ENCODE assay signal across 2 cellular contexts in the genomic region with DNA sequence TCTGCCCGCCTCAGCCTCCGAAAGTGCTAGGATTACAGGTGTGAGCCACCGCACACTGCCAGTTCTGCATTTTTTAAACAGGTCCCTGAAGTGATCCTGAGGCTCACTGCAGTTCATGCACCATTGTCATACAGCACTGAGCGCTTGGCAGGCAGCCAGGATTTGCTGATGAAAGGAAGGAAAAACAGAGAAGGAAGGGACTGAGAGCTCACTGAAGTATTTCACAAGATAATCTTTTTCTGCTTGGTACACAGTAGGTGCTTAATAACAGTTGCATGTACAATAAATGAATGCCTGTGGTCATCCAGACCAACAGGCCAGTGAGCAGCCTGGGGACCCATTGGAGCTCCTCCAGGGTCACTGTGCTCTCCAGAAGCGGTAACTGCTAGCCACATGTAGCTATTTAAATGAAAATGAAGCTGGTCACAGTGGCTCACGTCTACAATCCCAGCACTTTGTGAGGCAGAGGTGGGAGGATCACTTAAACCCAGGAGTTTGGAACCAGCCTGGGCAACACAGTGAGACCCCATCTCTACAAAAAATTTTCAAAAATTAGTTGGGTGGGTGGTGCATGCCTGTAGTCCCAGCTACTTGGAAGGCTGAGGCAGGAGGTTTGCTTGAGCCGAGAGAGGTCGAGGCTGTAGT.
TF ChIP-seq lines count a peak whose summit lies in the region.

No MANE protein-coding gene starts in this region.

TF ChIP-seq in IMR-90, 13 proteins besides CTCF, POLR2A, EP300 and RAD21 (continued from another document):
- TF ChIP-seq, protein P1, sequence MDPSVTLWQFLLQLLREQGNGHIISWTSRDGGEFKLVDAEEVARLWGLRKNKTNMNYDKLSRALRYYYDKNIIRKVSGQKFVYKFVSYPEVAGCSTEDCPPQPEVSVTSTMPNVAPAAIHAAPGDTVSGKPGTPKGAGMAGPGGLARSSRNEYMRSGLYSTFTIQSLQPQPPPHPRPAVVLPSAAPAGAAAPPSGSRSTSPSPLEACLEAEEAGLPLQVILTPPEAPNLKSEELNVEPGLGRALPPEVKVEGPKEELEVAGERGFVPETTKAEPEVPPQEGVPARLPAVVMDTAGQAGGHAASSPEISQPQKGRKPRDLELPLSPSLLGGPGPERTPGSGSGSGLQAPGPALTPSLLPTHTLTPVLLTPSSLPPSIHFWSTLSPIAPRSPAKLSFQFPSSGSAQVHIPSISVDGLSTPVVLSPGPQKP (IDR thresholded peaks at IDR 0.05; ENCODE audit: borderline replicate concordance, low read depth, low read length) = no peak
- TF ChIP-seq FOS (IDR thresholded peaks at IDR 0.05; ENCODE audit: low read depth, low read length) (no peak), BHLHE40 (IDR thresholded peaks at IDR 0.05; ENCODE audit: low read depth, low read length) (no peak), RFX5 (IDR thresholded peaks at IDR 0.05; ENCODE audit: low read depth, low read length) (no peak), RCOR1 (IDR thresholded peaks at IDR 0.05; ENCODE audit: insufficient replicate concordance, low read length) (no peak), SMC3 (IDR thresholded peaks at IDR 0.05; ENCODE audit: low read depth, low read length) (no peak)

TF ChIP-seq in endothelial cell of umbilical vein, 7 proteins besides CTCF, POLR2A, EP300 and RAD21:
- no peak for TF ChIP-seq JUN (IDR thresholded peaks at IDR 0.05; ENCODE audit: borderline replicate concordance, insufficient read depth, insufficient read length, low read depth)
- TF ChIP-seq EZH2 (IDR thresholded peaks at IDR 0.05; ENCODE audit: borderline replicate concordance, low read depth, low read length, severe bottlenecking) = no peak
